In genomic region chr5:147782053-147783028, GRCh38 we compare ENCODE assay signal across 2 cellular contexts.
A peak's percentile ranks its signal among the peaks of the same experiment; 100 is the strongest.
TF ChIP-seq lines count a peak whose summit lies in the region.

Gene JAKMIP2 (minus strand): TSS chr5:147782728. CDS start chr5:147671806, 110,922 bp downstream.

TF ChIP-seq in HEK293, 187 proteins besides CTCF, POLR2A, EP300 and RAD21 (continued from another document and continues in another):
- TF ChIP-seq PATZ1 (tag by site-specific recombination; IDR thresholded peaks at IDR 0.05) = peak; percentile 91
- 0 out of 2 replicates have a peak, but pooled peaks have one; percentile 28 for TF ChIP-seq ZFP69B (tag by site-specific recombination; IDR thresholded peaks at IDR 0.05)
- peak; percentile 86 for TF ChIP-seq SP2 (tag by site-specific recombination; IDR thresholded peaks at IDR 0.05)
- no peak for TF ChIP-seq ZBTB6 (tag by site-specific recombination; IDR thresholded peaks at IDR 0.05)
- TF ChIP-seq PRDM10 (tag by site-specific recombination; IDR thresholded peaks at IDR 0.05) = peak; percentile 99
- no peak for TF ChIP-seq ZNF623 (tag by site-specific recombination; IDR thresholded peaks at IDR 0.05)
- TF ChIP-seq KLF9 (tag by site-specific recombination; IDR thresholded peaks at IDR 0.05; ENCODE audit: low read depth) = peak; percentile 69; the same call in 1 of the 2 replicates
- no peak for TF ChIP-seq ZNF530 (tag by site-specific recombination; IDR thresholded peaks at IDR 0.05; ENCODE audit: low read depth)
- 0 out of 2 replicates have a peak, but pooled peaks have one; percentile 50 for TF ChIP-seq ZBTB10 (tag by site-specific recombination; IDR thresholded peaks at IDR 0.05)
- no peak for TF ChIP-seq HOXA7 (CRISPR knock-in tag; IDR thresholded peaks at IDR 0.05; ENCODE audit: borderline replicate concordance)
- TF ChIP-seq ZNF366 (tag by site-specific recombination; conservative IDR thresholded peaks at IDR 0.05) = peak; percentile 84
- TF ChIP-seq KLF16 (tag by site-specific recombination; IDR thresholded peaks at IDR 0.05) = peak; percentile 28; the same call in 1 of the 2 replicates
- TF ChIP-seq ZNF555 (tag by site-specific recombination; conservative IDR thresholded peaks at IDR 0.05) = no peak
- TF ChIP-seq ZBTB44 (tag by site-specific recombination; IDR thresholded peaks at IDR 0.05) = peak; percentile 98

TF ChIP-seq in GM12878, 131 proteins besides CTCF, POLR2A, EP300 and RAD21 (continued from another document):
- no peak for TF ChIP-seq E2F8 (IDR thresholded peaks at IDR 0.05; ENCODE audit: low read depth, partially characterized antibody)
- TF ChIP-seq BMI1 (IDR thresholded peaks at IDR 0.05; ENCODE audit: borderline replicate concordance) = 0 out of 2 replicates have a peak, but pooled peaks have one; percentile 17
